In the genomic region with DNA sequence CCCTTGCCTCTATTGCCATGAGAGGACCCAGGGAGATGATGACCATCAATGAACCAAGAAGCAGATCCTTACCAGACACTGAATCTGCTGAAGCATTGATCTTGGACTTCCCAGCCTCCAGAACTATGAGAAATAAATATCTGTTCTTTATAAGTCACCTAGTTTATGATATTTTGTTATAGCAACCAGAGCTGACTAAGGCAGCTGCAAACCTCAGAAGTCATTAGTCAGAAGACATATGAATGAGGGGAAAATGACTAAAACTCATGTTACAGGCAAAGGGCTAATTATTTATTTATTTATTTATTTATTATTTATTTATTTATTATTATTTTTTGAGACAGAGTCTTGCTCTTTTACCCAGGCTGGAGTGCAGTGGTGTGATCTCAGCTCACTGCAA, we compare ENCODE assay signal across 25 cellular contexts.
DNase-seq lines count a peak whose midpoint lies in the region; ATAC-seq, FAIRE-seq and TF ChIP-seq lines count a peak whose summit lies in the region.
"Had no signal": no experiment of that assay in that cellular context is flagged by ENCODE, and none has a peak within 500 bp of the region (broad histone marks: within the 10 kb centered on the region; RNA-seq: fewer than 3 reads in every experiment).

No MANE protein-coding gene starts in this region.

- no peak for TF ChIP-seq EP300 in A549 (IDR thresholded peaks at IDR 0.05)

- POLR2A ChIA-PET in A549 (lab: Yijun Ruan, JAX): no interaction called here
- POLR2A ChIA-PET in HCT116 (lab: Charles Lee): no interaction called here

- intact Hi-C loops in HCT116 (cut with micrococcal nuclease): no loop called here

- no peak for TF ChIP-seq RAD21 in A549 (conservative IDR thresholded peaks at IDR 0.05 in 1 of 2, IDR thresholded peaks at IDR 0.05 in 1 of 2)
- TF ChIP-seq RAD21 in HCT116 (IDR thresholded peaks at IDR 0.05; ENCODE audit: low read depth): no peak

- no peak for DNase-seq in A549 (ENCODE audit: low read depth in 1 of 2, low spot score in 1 of 2)
- no peak for DNase-seq in HCT116 (ENCODE audit: low read depth, low spot score)
- peak; percentile 48 for DNase-seq in amniotic epithelial cell (ENCODE audit: low read depth)
- peak; percentile 37 for DNase-seq in kidney tubule cell (ENCODE audit: low spot score)
- no peak for DNase-seq in left lobe of liver (ENCODE audit: low spot score)
- DNase-seq in hippocampal formation (lab: John Stamatoyannopoulos, UW): no peak
- no peak for DNase-seq in T1000 (lab: John Stamatoyannopoulos, UW)
- no peak for DNase-seq in RPMI8226
- DNase-seq: 8988T; CD4-positive, CD25-positive, alpha-beta regulatory T cell; DMS153; DND-41; HFFc6; KBM-7; MM.1S; NCI-H2029; NCI-H446 treated with DMSO at 0.1 percent for 48 hours; NCI-H526; NCI-H82; NK-92 treated with Interleukin-12 subunit alpha and Interleukin-12 subunit beta, amount 100 ng/mL, for 24 hours; PC-9; SHP77 treated with DMSO at 0.1 percent for 48 hours had no signal

- TF ChIP-seq POLR2A in A549 (IDR thresholded peaks at IDR 0.05; ENCODE audit: low read length) (no peak), HCT116 (IDR thresholded peaks at IDR 0.05; ENCODE audit: borderline replicate concordance, extremely low read depth, insufficient read depth, insufficient read length) (no peak)

- H3K36me3 ChIP-seq in HCT116 (ENCODE audit: control insufficient read depth in 1 of 2, insufficient read depth in 2 of 2, low read length in 2 of 2): no peaks in the 10 kb centered on the region; a peak in 1 of 4 replicates
- H3K36me3 ChIP-seq: BLaER1 had no signal

- FAIRE-seq in A549 (lab: Jason Lieb, UNC): no peak
- FAIRE-seq: GM19239, H54 had no signal

- H3K27ac ChIP-seq in A549 (peak overlapping the region; percentile 86 to 91), HCT116 (ENCODE audit: low read depth, low read length) (peak overlapping the region; percentile 71; the same call in 1 of the 2 replicates)
- H3K27ac ChIP-seq: BLaER1, PC-9 had no signal

- CTCF ChIA-PET in A549 (lab: Yijun Ruan, JAX): interaction anchor here (1.2 kb wide), 1 partner anchor 8 kb away, joined by 3 read pairs; no protein-coding TSS in a partner anchor
- CTCF ChIA-PET in HCT116 (lab: Charles Lee): no interaction called here

- H3K4me1 ChIP-seq in A549 (peaks cover 28% of the 10 kb centered on the region), HCT116 (ENCODE audit: control insufficient read depth in 1 of 2, insufficient read depth in 2 of 2, low read length in 2 of 2) (peaks cover 12 to 37% of the 10 kb centered on the region in 2 experiments)
- H3K4me1 ChIP-seq: BLaER1 had no signal

- RAD21 ChIA-PET in HCT116 (lab: Charles Lee; ENCODE audit: low non-redundant PET in 1 of 2, low total read pairs in 2 of 2, uncharacterized antibody in 2 of 2, unreplicated experiment in 2 of 2): no interaction called here

- no peaks in the 10 kb centered on the region for H3K27me3 ChIP-seq in HCT116 (ENCODE audit: insufficient read depth, low read length)
- H3K27me3 ChIP-seq: BLaER1 had no signal

- no TSS peak for BruUV-seq in HCT116 (replicated peaks; lab: Mats Ljungman, UMichigan)

- H3K9ac ChIP-seq in HCT116 (ENCODE audit: low read length): no peak overlapping the region
- H3K9ac ChIP-seq: BLaER1 had no signal

- no peak for TF ChIP-seq CTCF in A549 (IDR thresholded peaks at IDR 0.05)
- no peak for TF ChIP-seq CTCF in HCT116 (IDR thresholded peaks at IDR 0.05 in 2 of 3, conservative IDR thresholded peaks at IDR 0.05 in 1 of 3; ENCODE audit: borderline replicate concordance in 1 of 3, insufficient read depth in 1 of 3, low read depth in 2 of 3, low read length in 2 of 3)

- H2AFZ ChIP-seq in HCT116 (ENCODE audit: low read depth, low read length, poor library complexity, severe bottlenecking): peak overlapping the region; percentile 37
- H2AFZ ChIP-seq: PC-9 had no signal

- no peaks in the 10 kb centered on the region for H3K79me2 ChIP-seq in HCT116 (ENCODE audit: insufficient read depth, low read length)

- H3K9me3 ChIP-seq in A549 (peaks cover 16% of the 10 kb centered on the region; the same call in 1 of the 3 replicates), HCT116 (ENCODE audit: control insufficient read depth in 1 of 2, insufficient read depth in 1 of 2, low read depth in 1 of 2, low read length in 2 of 2) (no peaks in the 10 kb centered on the region; a peak in 1 of 4 replicates)
- H3K9me3 ChIP-seq: BLaER1 had no signal

- peak overlapping the region; percentile 81; the same call in 1 of the 3 replicates for H3K4me2 ChIP-seq in A549
- no peak overlapping the region for H3K4me2 ChIP-seq in HCT116 (ENCODE audit: low read length)
- H3K4me2 ChIP-seq: BLaER1, PC-9 had no signal

- ATAC-seq in A549 (no peak), HCT116 (no peak), left lobe of liver (no peak)

- H3K4me3 ChIP-seq in A549 (no peak overlapping the region), HCT116 (replicated peaks in 1 of 2; ENCODE audit: low read depth in 1 of 2, low read length in 2 of 2) (no peak overlapping the region)
- H3K4me3 ChIP-seq: BLaER1, PC-9 had no signal

- no peaks in the 10 kb centered on the region for H3K9me2 ChIP-seq in HCT116 (ENCODE audit: insufficient read depth)

- no peaks in the 10 kb centered on the region for H4K20me1 ChIP-seq in HCT116 (ENCODE audit: insufficient read depth)
- H4K20me1 ChIP-seq: BLaER1 had no signal

TF ChIP-seq in A549, 52 proteins besides CTCF, POLR2A, EP300 and RAD21:
- peak; percentile 70 for TF ChIP-seq ZC3H11A (IDR thresholded peaks at IDR 0.05)
- TF ChIP-seq ZNF302 (CRISPR knock-in tag; IDR thresholded peaks at IDR 0.05): no peak
TF ChIP-seq in A549: peak in this region for 1.

TF ChIP-seq in HCT116, 20 proteins besides CTCF, POLR2A, EP300 and RAD21:
- TF ChIP-seq, protein P1, sequence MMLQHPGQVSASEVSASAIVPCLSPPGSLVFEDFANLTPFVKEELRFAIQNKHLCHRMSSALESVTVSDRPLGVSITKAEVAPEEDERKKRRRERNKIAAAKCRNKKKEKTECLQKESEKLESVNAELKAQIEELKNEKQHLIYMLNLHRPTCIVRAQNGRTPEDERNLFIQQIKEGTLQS (IDR thresholded peaks at IDR 0.05): no peak
- TF ChIP-seq TCF7L2 (IDR thresholded peaks at IDR 0.05; ENCODE audit: borderline replicate concordance, extremely low read depth, insufficient read depth, insufficient read length) (no peak), CEBPB (IDR thresholded peaks at IDR 0.05; ENCODE audit: low read depth) (no peak), SRF (IDR thresholded peaks at IDR 0.05; ENCODE audit: low read depth) (no peak), REST (IDR thresholded peaks at IDR 0.05; ENCODE audit: low read depth) (no peak)

Comparison
In these comparisons a context has a peak if more than half of its experiments do, and no peak if none do; other contexts are left out.
1. DNase-seq: peak in amniotic epithelial cell (single experiment) and kidney tubule cell (single experiment); none in A549 (0 of 2), HCT116 (single experiment), left lobe of liver (single experiment), hippocampal formation (0 of 2), T1000 (single experiment) and RPMI8226 (single experiment).